Comparison of ENCODE assay signal across 19 cellular contexts in genomic region chr10:4196948-4197390, GRCh38.
DNase-seq lines count a peak whose midpoint lies in the region; ATAC-seq, FAIRE-seq and TF ChIP-seq lines count a peak whose summit lies in the region.
"Had no signal": no experiment of that assay in that cellular context is flagged by ENCODE, and none has a peak within 500 bp of the region (broad histone marks: within the 10 kb centered on the region; RNA-seq: fewer than 3 reads in every experiment).

No MANE protein-coding gene starts in this region.

- H3K9me3 Mint-ChIP-seq in dendritic cell treated with granulocyte-macrophage colony-stimulating factor and Interleukin-4, amounts not matched to agents 40 ng/mL and 50 ng/mL, for 4 days: no peaks in the 10 kb centered on the region

- H3K9me3 ChIP-seq in smooth muscle cell (replicated peaks; ENCODE audit: low read depth): no peaks in the 10 kb centered on the region
- no peaks in the 10 kb centered on the region for H3K9me3 ChIP-seq in upper lobe of right lung
- H3K9me3 ChIP-seq: ovary had no signal

- TF ChIP-seq CTCF in smooth muscle cell (IDR thresholded peaks at IDR 0.05; ENCODE audit: borderline replicate concordance, insufficient read depth, poor library complexity, severe bottlenecking) (no peak), upper lobe of right lung (IDR thresholded peaks at IDR 0.05) (no peak)

- ATAC-seq in HG03039 (IDR thresholded peaks at IDR 0.05; ENCODE audit: unreplicated experiment): no peak
- no peak for ATAC-seq in upper lobe of right lung

- DNase-seq in MV-4-11 (lab: John Stamatoyannopoulos, UW): peak; percentile 17
- no peak for DNase-seq in smooth muscle cell (lab: John Stamatoyannopoulos, UW; ENCODE audit: unreplicated experiment)
- DNase-seq in NCI-H2227 treated with DMSO at 0.1 percent for 48 hours (lab: John Stamatoyannopoulos, UW): no peak
- DNase-seq in upper lobe of right lung: no peak
- DNase-seq in NAMALWA (ENCODE audit: low spot score): no peak
- DNase-seq: activated CD4-positive, CD25-positive, alpha-beta regulatory T cell treated with anti-CD3 and anti-CD28 coated beads, Interleukin-2, amount 50 U/mL, for 72 hours; amygdala; effector CD8-positive, alpha-beta T cell; NCI-H524; ovary; stimulated activated CD4-positive, alpha-beta T cell treated with anti-CD3 and anti-CD28 coated beads, Interleukin-2, amount 100 ng/mL, for 24 hours; T-helper 2 cell had no signal

- no peaks in the 10 kb centered on the region for H4K20me1 ChIP-seq in smooth muscle cell (ENCODE audit: low read depth)

- no peaks in the 10 kb centered on the region for H3K36me3 ChIP-seq in smooth muscle cell (ENCODE audit: low read depth)
- no peaks in the 10 kb centered on the region for H3K36me3 ChIP-seq in upper lobe of right lung
- H3K36me3 ChIP-seq: ovary had no signal

- H2AFZ ChIP-seq in smooth muscle cell (ENCODE audit: low read depth): no peak overlapping the region

- peak; percentile 86 for FAIRE-seq in islet of Langerhans (lab: Jason Lieb, UNC)
- FAIRE-seq: GM19239, RCC 7860 had no signal

- H3K9ac ChIP-seq in smooth muscle cell (ENCODE audit: low read depth): no peak overlapping the region
- H3K9ac ChIP-seq: KMS-11 had no signal

- WGBS in smooth muscle cell (ENCODE audit: low lambda C conversion rate): 15% methylated on average over 2 of the region's 2 CpGs

- peaks cover 5% of the 10 kb centered on the region for H3F3A ChIP-seq in smooth muscle cell (ENCODE audit: low read depth)

- peak overlapping the region; percentile 12 for H3K27ac Mint-ChIP-seq in dendritic cell treated with granulocyte-macrophage colony-stimulating factor and Interleukin-4, amounts not matched to agents 40 ng/mL and 50 ng/mL, for 4 days

- intact Hi-C loops in dendritic cell treated with granulocyte-macrophage colony-stimulating factor and Interleukin-4, amounts not matched to agents 40 ng/mL and 50 ng/mL, for 4 days (cut with micrococcal nuclease): no loop called here
- intact Hi-C loops in upper lobe of right lung (cut with DNase I): no loop called here

- no peak overlapping the region for H3K4me3 Mint-ChIP-seq in dendritic cell treated with granulocyte-macrophage colony-stimulating factor and Interleukin-4, amounts not matched to agents 40 ng/mL and 50 ng/mL, for 4 days

- no peak overlapping the region for H3K4me3 ChIP-seq in smooth muscle cell
- H3K4me3 ChIP-seq in upper lobe of right lung: no peak overlapping the region
- H3K4me3 ChIP-seq: ovary had no signal

- H3K27me3 Mint-ChIP-seq in dendritic cell treated with granulocyte-macrophage colony-stimulating factor and Interleukin-4, amounts not matched to agents 40 ng/mL and 50 ng/mL, for 4 days: peaks cover 6% of the 10 kb centered on the region

- H3K4me2 ChIP-seq in smooth muscle cell: peak overlapping the region; percentile 52
- H3K4me2 ChIP-seq: KMS-11 had no signal

- H3K4me1 Mint-ChIP-seq in dendritic cell treated with granulocyte-macrophage colony-stimulating factor and Interleukin-4, amounts not matched to agents 40 ng/mL and 50 ng/mL, for 4 days (ENCODE audit: low read depth): peaks cover 24% of the 10 kb centered on the region

- H3K79me2 ChIP-seq in smooth muscle cell (ENCODE audit: low read depth): no peaks in the 10 kb centered on the region

- H3K27ac ChIP-seq in smooth muscle cell (ENCODE audit: low read depth) (peak overlapping the region; percentile 53), upper lobe of right lung (no peak overlapping the region)
- H3K27ac ChIP-seq: C4-2B, KMS-11, ovary had no signal

- no peaks in the 10 kb centered on the region for H3K4me1 ChIP-seq in smooth muscle cell (ENCODE audit: low read depth)
- H3K4me1 ChIP-seq in upper lobe of right lung: peaks cover 13% of the 10 kb centered on the region

- no peaks in the 10 kb centered on the region for H3K27me3 ChIP-seq in smooth muscle cell (ENCODE audit: low read depth)
- no peaks in the 10 kb centered on the region for H3K27me3 ChIP-seq in upper lobe of right lung
- H3K27me3 ChIP-seq: ovary had no signal

- no peaks in the 10 kb centered on the region for H3K36me3 Mint-ChIP-seq in dendritic cell treated with granulocyte-macrophage colony-stimulating factor and Interleukin-4, amounts not matched to agents 40 ng/mL and 50 ng/mL, for 4 days (ENCODE audit: low read depth)
